24 cellular contexts compared by ENCODE assay signal in the genomic region with DNA sequence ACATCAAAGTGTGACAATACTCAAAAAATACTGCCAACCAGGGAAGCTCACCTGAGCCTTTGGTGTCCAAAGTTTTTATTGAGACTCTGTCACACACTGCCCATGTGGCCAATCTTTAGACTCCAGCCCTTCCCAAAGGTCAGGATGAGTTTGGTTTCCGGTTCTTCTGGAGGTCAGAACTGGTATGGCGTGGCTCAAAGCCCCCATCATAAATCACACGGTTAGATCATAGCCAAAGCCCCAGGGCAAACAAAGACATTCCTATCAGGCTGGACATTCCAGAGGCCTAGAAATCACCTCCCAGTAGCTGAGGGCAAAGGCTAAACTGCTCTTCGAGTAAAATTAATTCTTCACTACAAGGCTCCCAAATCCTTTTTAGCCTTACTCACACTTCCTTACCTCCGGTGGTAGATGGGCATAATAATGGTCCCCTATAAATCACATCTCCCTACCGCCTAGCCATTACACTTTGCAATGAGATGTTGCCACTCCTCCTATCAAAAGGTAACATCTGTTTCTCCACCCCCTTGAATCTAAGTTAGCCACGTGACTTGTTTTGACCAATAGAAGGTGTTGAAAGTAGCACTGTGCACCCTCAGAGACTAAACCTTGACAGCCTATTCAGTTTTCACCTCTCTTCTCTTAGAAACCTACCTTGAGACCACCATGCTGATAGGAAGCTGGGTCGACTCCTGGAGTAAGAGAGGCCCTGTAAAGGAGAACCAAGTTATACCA.
A peak's percentile ranks its signal among the peaks of the same experiment; 100 is the strongest.
DNase-seq lines count a peak whose midpoint lies in the region; ATAC-seq and TF ChIP-seq lines count a peak whose summit lies in the region.
"Had no signal": no experiment of that assay in that cellular context is flagged by ENCODE, and none has a peak within 500 bp of the region (broad histone marks: within the 10 kb centered on the region; RNA-seq: fewer than 3 reads in every experiment).

No MANE protein-coding gene starts in this region.

- H3K18ac ChIP-seq in mesendoderm (ENCODE audit: low read length), result no peak overlapping the region

- no peak for TF ChIP-seq POLR2A in GM18505 (IDR thresholded peaks at IDR 0.05; ENCODE audit: borderline replicate concordance, extremely low read depth, insufficient read depth, insufficient read length)

- H4K8ac ChIP-seq in mesendoderm (ENCODE audit: low read depth, low read length), result no peak overlapping the region

- H3K4me3 ChIP-seq in mesendoderm (ENCODE audit: low read length), result no peak overlapping the region
- H3K4me3 ChIP-seq: left ventricle myocardium inferior, spleen, suprapubic skin had no signal

- H4K5ac ChIP-seq in mesendoderm (ENCODE audit: low read length), result no peak overlapping the region

- no peak overlapping the region for H3K4ac ChIP-seq in mesendoderm (ENCODE audit: low read depth, low read length)

- H3K23ac ChIP-seq in mesendoderm (ENCODE audit: low read length), result no peak overlapping the region

- H3K9ac ChIP-seq in mesendoderm (ENCODE audit: low read length), result no peak overlapping the region

- no peaks in the 10 kb centered on the region for H3K27me3 ChIP-seq in mesendoderm (ENCODE audit: insufficient read depth, low read length, poor library complexity)
- H3K27me3 ChIP-seq: foreskin keratinocyte, spleen, suprapubic skin had no signal

- DNase-seq in CMK (ENCODE audit: low read depth), result peak; percentile 7
- peak; percentile 0 for DNase-seq in HT1080 (ENCODE audit: low read depth)
- DNase-seq in amniotic epithelial cell (ENCODE audit: low read depth), result peak; percentile 1
- peak; percentile 37 for DNase-seq in mesendoderm
- no peak for DNase-seq in NCI-H1092 treated with DMSO at 0.1 percent for 48 hours (lab: John Stamatoyannopoulos, UW)
- DNase-seq in NCI-H446 treated with DMSO at 0.1 percent for 48 hours (lab: John Stamatoyannopoulos, UW), result no peak
- no peak for DNase-seq in GM10266 (ENCODE audit: extremely low spot score)
- DNase-seq: activated CD4-positive, alpha-beta T cell treated with anti-CD3 and anti-CD28 coated beads for 36 hours; activated gamma-delta T cell; COR-L47; foreskin keratinocyte; GOT3; left ventricle myocardium inferior; naive B cell; NCI-H1417 treated with DMSO at 0.1 percent for 48 hours; NCI-H2107; NCI-H510A treated with DMSO at 0.1 percent for 48 hours; nucleus accumbens; RPMI8226; spleen; stimulated activated CD4-positive, alpha-beta T cell treated with anti-CD3 and anti-CD28 coated beads, Interleukin-4, amount 100 ng/mL, for 1 hour had no signal

- no peak overlapping the region for H2AK5ac ChIP-seq in mesendoderm (ENCODE audit: low read length)

- H3K36me3 ChIP-seq in mesendoderm (ENCODE audit: control insufficient read depth, insufficient read depth, low read length), result no peaks in the 10 kb centered on the region
- H3K36me3 ChIP-seq: left ventricle myocardium inferior, spleen, suprapubic skin had no signal

- H2BK5ac ChIP-seq in mesendoderm (ENCODE audit: low read length), result no peak overlapping the region

- H3K27ac ChIP-seq in mesendoderm (ENCODE audit: low read depth, low read length), result no peak overlapping the region
- H3K27ac ChIP-seq: foreskin keratinocyte, left ventricle myocardium inferior, spleen, suprapubic skin had no signal

- H2BK15ac ChIP-seq in mesendoderm (replicated peaks; ENCODE audit: low read depth), result no peak overlapping the region

- no peak for TF ChIP-seq CTCF in GM10266 (IDR thresholded peaks at IDR 0.05; ENCODE audit: control insufficient read depth, insufficient read depth, low read depth, missing control alignments)

- no peak overlapping the region for H3K56ac ChIP-seq in mesendoderm (ENCODE audit: low read length)

- no peaks in the 10 kb centered on the region for H3K79me2 ChIP-seq in mesendoderm (ENCODE audit: control insufficient read depth, insufficient read depth, low read length)

- no peaks in the 10 kb centered on the region for H3K4me1 ChIP-seq in mesendoderm (ENCODE audit: control insufficient read depth, low read depth, low read length)
- H3K4me1 ChIP-seq: foreskin keratinocyte, left ventricle myocardium inferior, spleen, suprapubic skin had no signal

- no CpG with 5 or more reads among the region's 8 CpGs for WGBS in mesendoderm (ENCODE audit: extremely low coverage, insufficient coverage, low lambda C conversion rate)

- H3K4me2 ChIP-seq in mesendoderm (ENCODE audit: low read length), result no peak overlapping the region

- no peaks in the 10 kb centered on the region for H3K79me1 ChIP-seq in mesendoderm (ENCODE audit: low read length)

- no peak for ATAC-seq in GM18505 (IDR thresholded peaks at IDR 0.05; ENCODE audit: unreplicated experiment)
- ATAC-seq: activated CD4-positive, alpha-beta T cell treated with anti-CD3 and anti-CD28 coated beads for 36 hours; foreskin keratinocyte; stimulated activated memory B cell treated with anti-CD40 and anti-IgM and Interleukin-4, amounts not matched to agents 10 μg/mL and 1 μg/mL and 100 μg/mL, for 72 hours had no signal

- no peak overlapping the region for H2BK120ac ChIP-seq in mesendoderm (ENCODE audit: low read depth, low read length)

Comparison
In these comparisons a context has a peak if more than half of its experiments do, and no peak if none do; other contexts are left out.
1. DNase-seq: peak in CMK (single experiment), HT1080 (single experiment), amniotic epithelial cell (single experiment) and mesendoderm (single experiment); none in NCI-H1092 treated with DMSO at 0.1 percent for 48 hours (single experiment), NCI-H446 treated with DMSO at 0.1 percent for 48 hours (single experiment) and GM10266 (single experiment).